ENCODE assay signal across 12 cellular contexts in genomic region chr2:240237609-240238151, GRCh38.
A peak's percentile ranks its signal among the peaks of the same experiment; 100 is the strongest.
DNase-seq lines count a peak whose midpoint lies in the region; ATAC-seq and TF ChIP-seq lines count a peak whose summit lies in the region.
"Had no signal": no experiment of that assay in that cellular context is flagged by ENCODE, and none has a peak within 500 bp of the region (broad histone marks: within the 10 kb centered on the region; RNA-seq: fewer than 3 reads in every experiment).

No MANE protein-coding gene starts in this region.

- no peaks in the 10 kb centered on the region for H3K79me1 ChIP-seq in neuronal stem cell (ENCODE audit: low read depth, low read length)

- H3K27me3 ChIP-seq in esophagus squamous epithelium (no peaks in the 10 kb centered on the region), neuronal stem cell (ENCODE audit: control insufficient read depth in 3 of 3, insufficient read depth in 3 of 3, low read depth in 1 of 3, low read length in 3 of 3) (peaks cover 0 to 6% (median 4%) of the 10 kb centered on the region in 3 experiments)

- H3K36me3 ChIP-seq in esophagus squamous epithelium (no peaks in the 10 kb centered on the region), neuronal stem cell (replicated peaks in 1 of 2; ENCODE audit: control insufficient read depth in 2 of 2, insufficient read depth in 2 of 2, low read length in 2 of 2) (no peaks in the 10 kb centered on the region)

- H2AK5ac ChIP-seq in neuronal stem cell (ENCODE audit: low read depth, low read length), result no peak overlapping the region

- H3K4me3 ChIP-seq in esophagus squamous epithelium (no peak overlapping the region), neuronal stem cell (ENCODE audit: low read length in 2 of 2) (no peak overlapping the region)

- no peak overlapping the region for H3K4me2 ChIP-seq in neuronal stem cell (ENCODE audit: insufficient read depth, low read length, poor library complexity, severe bottlenecking)

- H4K8ac ChIP-seq in neuronal stem cell (ENCODE audit: low read depth, low read length), result no peak overlapping the region

- WGBS in esophagus squamous epithelium, 2 donors, result 38 to 61% methylated on average over 11 of the region's 11 CpGs
- no CpG with 5 or more reads among the region's 11 CpGs for WGBS in neuronal stem cell (ENCODE audit: extremely low coverage in 2 of 2, insufficient read length in 2 of 2, insufficient replicate concordance in 1 of 2), 2 donors

- TF ChIP-seq CTCF in Calu3 (IDR thresholded peaks at IDR 0.05; ENCODE audit: unreplicated experiment) (no peak), esophagus squamous epithelium (IDR thresholded peaks at IDR 0.05) (no peak)

- no peak overlapping the region for H3K9ac ChIP-seq in neuronal stem cell (ENCODE audit: low read depth, low read length, poor library complexity)

- CTCF ChIA-PET in Calu3 (lab: Charles Lee), result interaction anchor here (1.1 kb wide), 1 partner anchor 18 kb away, joined by 4 read pairs; no protein-coding TSS in a partner anchor

- BruUV-seq in Calu3 (replicated peaks; lab: Mats Ljungman, UMichigan), result no TSS peak

- no peak overlapping the region for H2BK5ac ChIP-seq in neuronal stem cell (ENCODE audit: low read length)

- H3K14ac ChIP-seq in neuronal stem cell (ENCODE audit: low read length), result no peak overlapping the region

- peaks cover 4% of the 10 kb centered on the region for H3K9me3 Mint-ChIP-seq in Calu3 (ENCODE audit: low read depth, unreplicated experiment)
- no peaks in the 10 kb centered on the region for H3K9me3 Mint-ChIP-seq in activated T-cell treated with anti-CD3 and anti-CD28 coated beads, Interleukin-2, amount 50 U/mL, for 4 hours
- H3K9me3 Mint-ChIP-seq: H9 had no signal

- no peak overlapping the region for H3K4ac ChIP-seq in neuronal stem cell (ENCODE audit: low read length)

- no peak for ATAC-seq in HG03565 (IDR thresholded peaks at IDR 0.05; ENCODE audit: unreplicated experiment)
- ATAC-seq in HG03521 (IDR thresholded peaks at IDR 0.05; ENCODE audit: unreplicated experiment), result no peak
- no peak for ATAC-seq in activated T-cell treated with anti-CD3 and anti-CD28 coated beads, Interleukin-2, amount 50 U/mL, for 4 hours

- H3K4me1 ChIP-seq in esophagus squamous epithelium, result peaks cover 35 to 54% (median 41%) of the 10 kb centered on the region in 3 donors
- peaks cover 8 to 13% of the 10 kb centered on the region in 2 donors for H3K4me1 ChIP-seq in neuronal stem cell (ENCODE audit: control insufficient read depth in 2 of 2, insufficient read depth in 1 of 2, low read depth in 1 of 2, low read length in 2 of 2)

- peak overlapping the region; percentile 1 for H2BK15ac ChIP-seq in neuronal stem cell (ENCODE audit: low read length)

- peak overlapping the region in 3 of 4 donors; percentile 28 to 44 (median 34) for H3K27ac ChIP-seq in esophagus squamous epithelium
- H3K27ac ChIP-seq in neuronal stem cell (replicated peaks; ENCODE audit: low read length), result no peak overlapping the region

- no peak overlapping the region for H3K23ac ChIP-seq in neuronal stem cell (ENCODE audit: low read depth, low read length, poor library complexity)

- H3K4me3 Mint-ChIP-seq in Calu3 (ENCODE audit: low read depth, unreplicated experiment), result peak overlapping the region; percentile 19
- H3K4me3 Mint-ChIP-seq in activated T-cell treated with anti-CD3 and anti-CD28 coated beads, Interleukin-2, amount 50 U/mL, for 4 hours, result no peak overlapping the region
- H3K4me3 Mint-ChIP-seq: H9 had no signal

- peaks cover 15% of the 10 kb centered on the region for H3K36me3 Mint-ChIP-seq in Calu3 (ENCODE audit: insufficient read depth, unreplicated experiment)
- H3K36me3 Mint-ChIP-seq in activated T-cell treated with anti-CD3 and anti-CD28 coated beads, Interleukin-2, amount 50 U/mL, for 4 hours (ENCODE audit: insufficient read depth), result no peaks in the 10 kb centered on the region

- H3K18ac ChIP-seq in neuronal stem cell (ENCODE audit: low read length), result no peak overlapping the region

- peak overlapping the region; percentile 70 for H3K27ac Mint-ChIP-seq in Calu3 (ENCODE audit: unreplicated experiment)
- H3K27ac Mint-ChIP-seq: H9 had no signal

- H3K9me3 ChIP-seq in esophagus squamous epithelium (no peaks in the 10 kb centered on the region), neuronal stem cell (replicated peaks in 1 of 2; ENCODE audit: control insufficient read depth in 2 of 2, insufficient read depth in 1 of 2, low read depth in 1 of 2, low read length in 2 of 2) (peaks cover 0 to 2% of the 10 kb centered on the region in 2 donors)

- peak; percentile 38 for DNase-seq in Calu3
- DNase-seq in NCI-H446 treated with DMSO at 0.1 percent for 48 hours (lab: John Stamatoyannopoulos, UW), result peak; percentile 16
- no peak for DNase-seq in esophagus squamous epithelium (lab: John Stamatoyannopoulos, UW)
- DNase-seq in neuronal stem cell (ENCODE audit: low spot score), result no peak
- DNase-seq in NCI-H1436 treated with DMSO at 0.1 percent for 48 hours (lab: John Stamatoyannopoulos, UW), result no peak
- no peak for DNase-seq in activated T-cell treated with anti-CD3 and anti-CD28 coated beads, Interleukin-2, amount 50 U/mL, for 4 hours
- DNase-seq: H9, mesenchymal stem cell, NCI-H2171, T-helper 2 cell had no signal

- H2BK12ac ChIP-seq in neuronal stem cell (ENCODE audit: low read length), result no peak overlapping the region

- peaks cover 26% of the 10 kb centered on the region for H3K27me3 Mint-ChIP-seq in Calu3 (ENCODE audit: unreplicated experiment)
- H3K27me3 Mint-ChIP-seq in activated T-cell treated with anti-CD3 and anti-CD28 coated beads, Interleukin-2, amount 50 U/mL, for 4 hours (ENCODE audit: low read depth), result peaks cover 18% of the 10 kb centered on the region

- TF ChIP-seq POLR2A in esophagus squamous epithelium (IDR thresholded peaks at IDR 0.05), result no peak

- intact Hi-C loops in Calu3 (cut with micrococcal nuclease; ENCODE audit: unreplicated experiment) (no loop called here), esophagus squamous epithelium (cut with DNase I) (no loop called here)

- no peak overlapping the region for H2BK120ac ChIP-seq in neuronal stem cell (ENCODE audit: low read depth, low read length)

- peaks cover 20% of the 10 kb centered on the region for H3K4me1 Mint-ChIP-seq in Calu3 (ENCODE audit: low read depth, unreplicated experiment)
- peaks cover 7% of the 10 kb centered on the region for H3K4me1 Mint-ChIP-seq in activated T-cell treated with anti-CD3 and anti-CD28 coated beads, Interleukin-2, amount 50 U/mL, for 4 hours (ENCODE audit: low read depth)

- no peak overlapping the region for H2AFZ ChIP-seq in neuronal stem cell (ENCODE audit: low read length)

- H4K91ac ChIP-seq in neuronal stem cell (ENCODE audit: low read depth, low read length, poor library complexity), result no peak overlapping the region

Comparison
In these comparisons a context has a peak if more than half of its experiments do, and no peak if none do; other contexts are left out.
1. DNase-seq: peak in Calu3 (single experiment) and NCI-H446 treated with DMSO at 0.1 percent for 48 hours (single experiment); none in esophagus squamous epithelium (single experiment), neuronal stem cell (single experiment), NCI-H1436 treated with DMSO at 0.1 percent for 48 hours (single experiment) and activated T-cell treated with anti-CD3 and anti-CD28 coated beads, Interleukin-2, amount 50 U/mL, for 4 hours (single experiment).